8 cellular contexts compared by ENCODE assay signal in the genomic region with DNA sequence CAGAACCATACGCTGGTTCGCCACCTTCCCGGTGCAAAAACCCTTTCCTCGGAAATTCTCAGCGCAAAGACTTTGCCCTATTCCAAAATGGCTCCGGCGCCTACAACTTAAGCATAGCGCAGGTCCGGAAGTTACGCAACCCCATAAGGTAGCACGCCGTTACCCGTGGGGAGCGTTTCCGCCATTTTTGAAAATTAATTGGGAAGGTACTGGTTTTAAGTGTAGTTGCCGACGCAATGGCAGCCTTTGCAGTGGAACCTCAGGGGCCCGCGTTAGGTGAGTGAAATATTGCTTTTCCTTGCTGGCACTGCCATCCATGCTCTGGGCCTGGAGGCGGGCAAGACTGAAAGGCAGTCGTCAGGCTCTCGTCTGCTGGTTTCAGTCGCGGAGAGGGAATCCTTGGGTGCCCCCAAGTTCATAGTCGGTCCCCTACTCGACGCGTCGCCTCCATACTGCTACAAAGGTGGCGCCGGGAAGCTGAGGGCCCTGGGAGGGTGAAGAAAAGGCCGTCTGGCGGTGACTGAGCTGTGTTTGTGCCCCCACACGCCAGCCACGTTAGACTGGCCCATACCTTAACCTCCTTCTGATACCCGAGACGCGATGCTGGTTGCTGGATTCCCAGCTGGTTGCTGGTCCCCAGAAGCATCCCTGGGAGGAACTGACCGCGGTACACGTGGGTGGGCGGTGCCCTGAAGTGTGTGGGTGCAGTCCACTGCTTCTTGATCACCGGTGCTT. TPM values are rescaled to one million over a fixed set of nuclear protein-coding genes. Genes with fewer than 3 reads are reported as not detected.
A peak's percentile ranks its signal among the peaks of the same experiment; 100 is the strongest.
DNase-seq lines count a peak whose midpoint lies in the region; ATAC-seq and TF ChIP-seq lines count a peak whose summit lies in the region.

A gene with protein sequence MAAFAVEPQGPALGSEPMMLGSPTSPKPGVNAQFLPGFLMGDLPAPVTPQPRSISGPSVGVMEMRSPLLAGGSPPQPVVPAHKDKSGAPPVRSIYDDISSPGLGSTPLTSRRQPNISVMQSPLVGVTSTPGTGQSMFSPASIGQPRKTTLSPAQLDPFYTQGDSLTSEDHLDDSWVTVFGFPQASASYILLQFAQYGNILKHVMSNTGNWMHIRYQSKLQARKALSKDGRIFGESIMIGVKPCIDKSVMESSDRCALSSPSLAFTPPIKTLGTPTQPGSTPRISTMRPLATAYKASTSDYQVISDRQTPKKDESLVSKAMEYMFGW (plus strand): TSS at position 222 of the 735 bp plus-strand sequence. CDS start 15 bp downstream, at position 237.

- H3K27ac ChIP-seq in angular gyrus (ENCODE audit: low read depth, low read length) (peak within 1 kb of the TSS; percentile 90), right atrium auricular region (peak within 1 kb of the TSS; percentile 86 to 89), psoas muscle (peak within 1 kb of the TSS; percentile 87), uterus (peak within 1 kb of the TSS; percentile 84 to 93)

- no peak for TF ChIP-seq CTCF in right atrium auricular region (IDR thresholded peaks at IDR 0.05)
- TF ChIP-seq CTCF in psoas muscle (IDR thresholded peaks at IDR 0.05) = no peak
- no peak for TF ChIP-seq CTCF in uterus (IDR thresholded peaks at IDR 0.05)

- no peaks in the 10 kb centered on the region for H3K27me3 ChIP-seq in right atrium auricular region
- H3K27me3 ChIP-seq in psoas muscle (ENCODE audit: insufficient read depth in 3 of 3, low read length in 2 of 3) = no peaks in the 10 kb centered on the region
- H3K27me3 ChIP-seq in uterus = no peaks in the 10 kb centered on the region

- H3K9me3 ChIP-seq in right atrium auricular region (no peaks in the 10 kb centered on the region), psoas muscle (no peaks in the 10 kb centered on the region), uterus (no peaks in the 10 kb centered on the region)

- 0 to 1% (median 1%) methylated on average over 43 of the region's 43 CpGs for WGBS in psoas muscle, 3 donors

- intact Hi-C loops in psoas muscle (cut with DNase I) (loop anchor here in 1 of 2 donors (5.0 kb wide), 1 partner anchor 42 kb away; no protein-coding TSS in a partner anchor), uterus (cut with DNase I; ENCODE audit: low total_unique reads) (no loop called here)

- H3K4me1 ChIP-seq in right atrium auricular region (peaks cover 0 to 16% of the 10 kb centered on the region in 2 donors), psoas muscle (peaks cover 13% of the 10 kb centered on the region), uterus (no peaks in the 10 kb centered on the region)

- H3K4me3 ChIP-seq in right atrium auricular region = peak within 1 kb of the TSS; percentile 82 to 94
- H3K4me3 ChIP-seq in psoas muscle = peak within 1 kb of the TSS; percentile 93
- H3K4me3 ChIP-seq in uterus = peak within 1 kb of the TSS; percentile 77 to 79

- ATAC-seq in GM18498 (IDR thresholded peaks at IDR 0.05; ENCODE audit: unreplicated experiment) = peak; percentile 91
- ATAC-seq in HG02938 (IDR thresholded peaks at IDR 0.05; ENCODE audit: unreplicated experiment) = peak; percentile 85
- ATAC-seq in psoas muscle = peak; percentile 95 to 99 (median 98)

- TF ChIP-seq POLR2A in uterus (IDR thresholded peaks at IDR 0.05) = peak in 1 of 2 donors; percentile 38

- DNase-seq in NCI-H187 (lab: John Stamatoyannopoulos, UW) = peak; percentile 56 to 87
- peak; percentile 58 to 91 (median 72) for DNase-seq in T-helper 2 cell
- DNase-seq in right atrium auricular region (ENCODE audit: low spot score) = peak; percentile 88
- DNase-seq in psoas muscle = peak; percentile 76 to 86
- DNase-seq in uterus = peak; percentile 88 to 91

- H3K36me3 ChIP-seq in right atrium auricular region = no peaks in the 10 kb centered on the region
- H3K36me3 ChIP-seq in psoas muscle (ENCODE audit: insufficient read depth in 1 of 2, low read depth in 1 of 2) = peaks cover 0 to 9% of the 10 kb centered on the region in 2 donors
- no peaks in the 10 kb centered on the region for H3K36me3 ChIP-seq in uterus

RNA-seq across cellular contexts. Expression of the gene that starts here (rescaled TPM):
- total RNA-seq in right atrium auricular region = 1 to 10 TPM; 5.0 to 6.6 TPM
- 1 to 10 TPM; 5.1 to 9.0 (median 6.9) TPM for total RNA-seq in psoas muscle
- polyA plus RNA-seq in psoas muscle = 10 to 100 TPM in 1 of 3 donors, 1 to 10 TPM in 2; 8.3 to 11.9 (median 9.0) TPM
- 10 to 100 TPM in 2 of 4 donors, 1 to 10 TPM in 2; 5.9 to 32.8 (median 19.0) TPM for total RNA-seq in uterus

Comparison
In these comparisons a context has a peak if more than half of its experiments do, and no peak if none do; other contexts are left out.
1. Peak in every context shown above with its lines: DNase-seq, ATAC-seq, H3K4me3 ChIP-seq and H3K27ac ChIP-seq.